In the genomic region with DNA sequence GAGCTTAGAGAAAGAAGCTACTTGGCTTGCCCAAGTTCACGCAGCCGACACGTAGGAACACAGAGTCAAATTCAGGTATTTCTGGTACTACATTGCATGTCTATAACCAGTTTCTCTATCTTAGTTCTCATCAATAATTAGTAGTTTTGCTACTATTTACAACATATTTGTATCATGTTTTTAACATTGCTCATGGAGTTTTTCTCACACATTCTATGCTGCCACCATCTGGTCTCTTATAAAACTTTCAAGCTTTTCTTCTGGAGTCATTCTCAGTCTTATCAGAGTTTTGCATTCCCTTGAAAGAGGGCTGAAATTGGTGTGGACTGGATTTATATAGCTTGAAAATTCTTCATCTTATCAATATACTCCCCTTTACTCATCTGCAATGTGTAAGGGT, we compare ENCODE assay signal across 10 cellular contexts.
DNase-seq lines count a peak whose midpoint lies in the region; ATAC-seq and TF ChIP-seq lines count a peak whose summit lies in the region.
"Had no signal": no experiment of that assay in that cellular context is flagged by ENCODE, and none has a peak within 500 bp of the region (broad histone marks: within the 10 kb centered on the region; RNA-seq: fewer than 3 reads in every experiment).

No MANE protein-coding gene starts in this region.

- H3K4me3 ChIP-seq in DND-41 (ENCODE audit: low read depth in 1 of 2, low read length in 2 of 2), result no peak overlapping the region
- no peak overlapping the region for H3K4me3 ChIP-seq in tibial artery

- H3K36me3 ChIP-seq in DND-41 (ENCODE audit: insufficient read depth, low read length), result no peaks in the 10 kb centered on the region
- no peaks in the 10 kb centered on the region for H3K36me3 ChIP-seq in tibial artery

- no peak overlapping the region for H3K27ac Mint-ChIP-seq in nephron

- H3K27me3 ChIP-seq in DND-41 (ENCODE audit: insufficient read depth, low read length, poor library complexity) (no peaks in the 10 kb centered on the region), tibial artery (no peaks in the 10 kb centered on the region)

- no peak overlapping the region; the same call in 1 of the 2 replicates for H2AFZ ChIP-seq in DND-41 (ENCODE audit: low read depth, low read length)

- no peak for ATAC-seq in DND-41 (ENCODE audit: insufficient read depth, low read depth)
- no peak for ATAC-seq in HG03139 (IDR thresholded peaks at IDR 0.05; ENCODE audit: unreplicated experiment)
- no peak for ATAC-seq in HG02852 (IDR thresholded peaks at IDR 0.05; ENCODE audit: unreplicated experiment)
- ATAC-seq: left colon had no signal

- no peaks in the 10 kb centered on the region for H3K27me3 Mint-ChIP-seq in nephron (ENCODE audit: low read depth)

- no peak overlapping the region for H3K4me2 ChIP-seq in DND-41 (ENCODE audit: insufficient read depth, low read length)

- H3K79me2 ChIP-seq in DND-41 (ENCODE audit: insufficient read depth, low read length), result no peaks in the 10 kb centered on the region

- H3K9me3 ChIP-seq in DND-41 (ENCODE audit: insufficient read depth, low read length, severe bottlenecking) (no peaks in the 10 kb centered on the region), tibial artery (no peaks in the 10 kb centered on the region)

- H3K27ac ChIP-seq in DND-41 (ENCODE audit: low read length) (no peak overlapping the region), tibial artery (no peak overlapping the region)

- H3K4me1 ChIP-seq in DND-41 (ENCODE audit: insufficient read depth, low read length) (no peaks in the 10 kb centered on the region), tibial artery (no peaks in the 10 kb centered on the region)

- no peak overlapping the region for H3K9ac ChIP-seq in DND-41 (ENCODE audit: low read depth, low read length)

- H3K4me3 Mint-ChIP-seq in nephron, result no peak overlapping the region

- no peaks in the 10 kb centered on the region for H3K4me1 Mint-ChIP-seq in nephron

- DNase-seq in DND-41 (no peak), NCI-H526 treated with DMSO at 0.1 percent for 48 hours (lab: John Stamatoyannopoulos, UW) (peak; percentile 9), dedifferentiated amniotic fluid mesenchymal stem cell (ENCODE audit: extremely low spot score) (peak; percentile 30), HuH-7 (ENCODE audit: low spot score) (no peak), tibial artery (no peak)
- DNase-seq: left colon; stimulated activated CD4-positive, alpha-beta T cell treated with anti-CD3 and anti-CD28 coated beads, Interleukin-4, amount 100 ng/mL, for 4 hours had no signal

- TF ChIP-seq CTCF in DND-41 (IDR thresholded peaks at IDR 0.05; ENCODE audit: borderline replicate concordance, extremely low read depth, low read length, poor library complexity, severe bottlenecking) (peak; percentile 30), nephron (IDR thresholded peaks at IDR 0.05; ENCODE audit: unreplicated experiment in 3 of 3) (peak; percentile 28 to 39 (median 29)), tibial artery (IDR thresholded peaks at IDR 0.05) (no peak)

- intact Hi-C loops in tibial artery (cut with DNase I; ENCODE audit: low total_unique reads), result no loop called here

- no peaks in the 10 kb centered on the region for H3K36me3 Mint-ChIP-seq in nephron (ENCODE audit: low read depth)

- peaks cover 12% of the 10 kb centered on the region for H3K9me3 Mint-ChIP-seq in nephron

- H4K20me1 ChIP-seq in DND-41 (ENCODE audit: insufficient read depth, low read length), result no peaks in the 10 kb centered on the region

Comparison
In these comparisons a context has a peak if more than half of its experiments do, and no peak if none do; other contexts are left out.
1. DNase-seq: peak in NCI-H526 treated with DMSO at 0.1 percent for 48 hours (single experiment) and dedifferentiated amniotic fluid mesenchymal stem cell (single experiment); none in DND-41 (single experiment), HuH-7 (single experiment) and tibial artery (0 of 2).
2. CTCF ChIP-seq: peak in DND-41 (single experiment) and nephron (3 of 3); none in tibial artery (0 of 2).